In genomic region chr10:62492012-62492869, GRCh38 we compare ENCODE assay signal across 8 cellular contexts.
DNase-seq lines count a peak whose midpoint lies in the region; ATAC-seq and TF ChIP-seq lines count a peak whose summit lies in the region.

No MANE protein-coding gene starts in this region.

- H3K27me3 ChIP-seq in foreskin keratinocyte: peaks cover 6% of the 10 kb centered on the region

- ATAC-seq in foreskin keratinocyte (peak; percentile 80), sciatic nerve (peak; percentile 80), HG03439 (IDR thresholded peaks at IDR 0.05; ENCODE audit: unreplicated experiment) (no peak), HG03457 (IDR thresholded peaks at IDR 0.05; ENCODE audit: unreplicated experiment) (no peak), HG02571 (IDR thresholded peaks at IDR 0.05; ENCODE audit: unreplicated experiment) (no peak)

- H3K27ac ChIP-seq in HEK293 (ENCODE audit: extremely low read depth, low read depth, low read length) (no peak overlapping the region), foreskin keratinocyte (no peak overlapping the region)

- no peaks in the 10 kb centered on the region for H3K36me3 ChIP-seq in HEK293 (ENCODE audit: control insufficient read depth in 2 of 2, insufficient read depth in 1 of 2, low read length in 2 of 2)

- CTCF ChIA-PET in HEK293 (lab: Yijun Ruan, JAX): interaction anchor here (0.6 to 2.6 kb wide), 10 partner anchors 9 to 1057 kb away, joined by 3 to 10 read pairs (median 4); no protein-coding TSS in a partner anchor

- no peak overlapping the region for H3K4me3 ChIP-seq in HEK293 (ENCODE audit: low read depth, low read length)

- no peaks in the 10 kb centered on the region for H3K9me3 ChIP-seq in HEK293 (ENCODE audit: control insufficient read depth, insufficient read depth, low read depth, low read length)

- TF ChIP-seq CTCF in HEK293 (tag by site-specific recombination; IDR thresholded peaks at IDR 0.05) (peak; percentile 44; the same call in 1 of the 2 replicates), foreskin keratinocyte (conservative IDR thresholded peaks at IDR 0.05) (peak; percentile 78)

- POLR2A ChIA-PET in HEK293 (lab: Yijun Ruan, JAX): no interaction called here

- DNase-seq in COR-L47 (lab: John Stamatoyannopoulos, UW): peak; percentile 32
- DNase-seq in SIG-M5 treated with dmso at 0.1 percent for 504 hours (lab: John Stamatoyannopoulos, UW; ENCODE audit: unreplicated experiment): peak; percentile 73
- peak; percentile 47 to 67 for DNase-seq in foreskin keratinocyte
- no peak for DNase-seq in sciatic nerve (ENCODE audit: low spot score)

- no peaks in the 10 kb centered on the region for H3K4me1 ChIP-seq in HEK293 (ENCODE audit: control insufficient read depth, insufficient read depth, low read length)
- H3K4me1 ChIP-seq in foreskin keratinocyte: no peaks in the 10 kb centered on the region

- intact Hi-C loops in sciatic nerve (cut with DNase I): no loop called here

TF ChIP-seq in HEK293, 187 proteins besides CTCF, POLR2A, EP300 and RAD21:
- TF ChIP-seq ZNF624 (tag by site-specific recombination; IDR thresholded peaks at IDR 0.05) (no peak), ZNF654 (tag by site-specific recombination; IDR thresholded peaks at IDR 0.05; ENCODE audit: low read depth) (peak; percentile 29), ZNF16 (tag by site-specific recombination; IDR thresholded peaks at IDR 0.05; ENCODE audit: low read depth) (no peak), ZNF580 (tag by site-specific recombination; IDR thresholded peaks at IDR 0.05) (no peak)

Comparison
In these comparisons a context has a peak if more than half of its experiments do, and no peak if none do; other contexts are left out.
1. ATAC-seq: peak in foreskin keratinocyte (single experiment) and sciatic nerve (single experiment); none in HG03439 (single experiment), HG03457 (single experiment) and HG02571 (single experiment).